In the genomic region with DNA sequence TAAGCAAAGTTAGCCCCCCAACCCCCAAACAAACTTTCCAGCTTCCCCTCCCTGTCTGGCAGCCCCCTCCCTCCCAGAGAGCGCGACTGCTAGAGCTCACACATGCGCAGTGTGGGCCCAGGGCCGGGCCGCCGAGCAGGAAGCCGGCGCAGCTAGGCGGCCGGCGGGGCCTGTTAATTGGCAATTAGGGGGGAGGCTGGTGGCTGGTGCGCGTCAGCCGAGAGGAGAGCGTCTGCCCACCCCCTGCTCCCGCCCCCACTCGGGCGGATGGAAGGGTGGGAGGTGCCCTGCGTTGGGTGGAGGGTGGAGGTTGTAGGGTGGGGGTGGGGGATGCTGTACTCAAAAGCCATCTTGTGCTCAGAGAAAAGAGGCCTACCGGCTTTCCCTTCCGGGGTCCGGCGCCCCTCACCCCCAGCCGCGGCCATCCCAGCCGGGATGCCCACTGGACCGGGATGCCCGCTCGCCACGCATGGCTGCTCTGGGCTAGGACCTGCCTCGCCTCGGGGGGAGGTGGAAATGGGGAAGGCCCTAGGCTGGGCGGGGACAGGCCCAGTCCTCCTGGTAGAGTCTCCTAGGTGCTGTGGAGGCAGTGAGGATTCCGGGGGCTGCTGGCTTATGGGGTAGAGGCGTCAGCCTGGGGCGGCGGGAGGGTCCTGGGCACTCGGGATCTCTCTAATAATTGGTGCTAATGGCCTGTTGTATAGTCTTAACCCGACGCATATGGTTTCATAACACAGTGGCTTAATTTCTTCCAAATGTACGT, we compare ENCODE assay signal across 8 cellular contexts. TPM values are rescaled to one million over a fixed set of nuclear protein-coding genes. Genes with fewer than 3 reads are reported as not detected.
DNase-seq lines count a peak whose midpoint lies in the region; ATAC-seq and TF ChIP-seq lines count a peak whose summit lies in the region.

No MANE protein-coding gene starts in this region.

- CTCF ChIA-PET in activated B cell treated with CpG ODN at 0.5 μM for 24 hours (lab: Charles Lee), result interaction anchor here (1.1 to 2.5 kb wide), 7 partner anchors 12 to 275 kb away, joined by 3 to 12 read pairs (median 6); a partner anchor contains a TSS

- POLR2A ChIA-PET in activated B cell treated with CpG ODN at 0.5 μM for 24 hours (lab: Charles Lee), result interaction anchor here (0.6 to 1.2 kb wide), 10 partner anchors 9 to 1012 kb away, joined by 3 to 12 read pairs (median 4); a partner anchor contains a TSS

- no peaks in the 10 kb centered on the region for H3K9me3 Mint-ChIP-seq in activated B cell treated with CpG ODN at 0.5 μM for 24 hours
- H3K9me3 Mint-ChIP-seq in central memory CD8-positive, alpha-beta T cell, result no peaks in the 10 kb centered on the region

- H3K27ac ChIP-seq in 22Rv1, result peak overlapping the region; percentile 83

- H3K27ac Mint-ChIP-seq in activated B cell treated with CpG ODN at 0.5 μM for 24 hours, result peak overlapping the region; percentile 72
- H3K27ac Mint-ChIP-seq in central memory CD8-positive, alpha-beta T cell (ENCODE audit: low read depth), result peak overlapping the region; percentile 83

- H3K4me1 Mint-ChIP-seq in activated B cell treated with CpG ODN at 0.5 μM for 24 hours, result peaks cover 29% of the 10 kb centered on the region
- H3K4me1 Mint-ChIP-seq in central memory CD8-positive, alpha-beta T cell, result peaks cover 31% of the 10 kb centered on the region

- peak; percentile 19; the same call in 1 of the 2 replicates for TF ChIP-seq CTCF in 22Rv1 (IDR thresholded peaks at IDR 0.05)
- TF ChIP-seq CTCF in activated B cell treated with CpG ODN at 0.5 μM for 24 hours (IDR thresholded peaks at IDR 0.05), result no peak

- intact Hi-C loops in activated B cell treated with CpG ODN at 0.5 μM for 24 hours (cut with micrococcal nuclease), result loop anchor here (1.0 kb wide), 1 partner anchor 12 kb away; no protein-coding TSS in a partner anchor

- no peaks in the 10 kb centered on the region for H3K36me3 Mint-ChIP-seq in activated B cell treated with CpG ODN at 0.5 μM for 24 hours (ENCODE audit: low read depth)
- peaks cover 15% of the 10 kb centered on the region for H3K36me3 Mint-ChIP-seq in central memory CD8-positive, alpha-beta T cell (ENCODE audit: insufficient read depth)

- ATAC-seq in GM18508 (IDR thresholded peaks at IDR 0.05; ENCODE audit: insufficient read depth, unreplicated experiment) (peak; percentile 45), HG02970 (IDR thresholded peaks at IDR 0.05; ENCODE audit: low FRiP score, unreplicated experiment) (peak; percentile 86), activated B cell treated with CpG ODN at 0.5 μM for 24 hours (ENCODE audit: low read depth) (peak; percentile 88), left lobe of liver (peak; percentile 81)
- ATAC-seq in central memory CD8-positive, alpha-beta T cell (replicated peaks; ENCODE audit: extremely low read depth, poor library complexity, severe bottlenecking), result peak; percentile 92

- DNase-seq in NCI-H2107 (lab: John Stamatoyannopoulos, UW), result peak; percentile 49
- peak; percentile 67 for DNase-seq in activated B cell treated with CpG ODN at 0.5 μM for 24 hours
- DNase-seq in central memory CD8-positive, alpha-beta T cell (ENCODE audit: low spot score in 2 of 2), result peak; percentile 59 to 84
- DNase-seq in left lobe of liver (ENCODE audit: low spot score), result no peak
- DNase-seq in stimulated activated CD4-positive, alpha-beta T cell treated with anti-CD3 and anti-CD28 coated beads, Interleukin-4, amount 100 ng/mL, for 24 hours, result peak; percentile 67

- peaks cover 64% of the 10 kb centered on the region for H3K27me3 Mint-ChIP-seq in activated B cell treated with CpG ODN at 0.5 μM for 24 hours
- H3K27me3 Mint-ChIP-seq in central memory CD8-positive, alpha-beta T cell, result peaks cover 49% of the 10 kb centered on the region

- H3K4me3 Mint-ChIP-seq in activated B cell treated with CpG ODN at 0.5 μM for 24 hours, result peak overlapping the region; percentile 84
- peak overlapping the region; percentile 81 for H3K4me3 Mint-ChIP-seq in central memory CD8-positive, alpha-beta T cell

RNA-seq across cellular contexts. Expression of a gene that starts 9.2 kb away (rescaled TPM):
- total RNA-seq in activated B cell treated with CpG ODN at 0.5 μM for 24 hours (not detected in 2 replicates), left lobe of liver (not detected)

RNA-seq across cellular contexts. Expression of a gene that starts 10.2 kb away (rescaled TPM):
- not detected in 2 replicates for total RNA-seq in activated B cell treated with CpG ODN at 0.5 μM for 24 hours
- total RNA-seq in left lobe of liver, result not detected

RNA-seq across cellular contexts. Expression of a gene that starts 14.8 kb away (rescaled TPM):
- total RNA-seq in activated B cell treated with CpG ODN at 0.5 μM for 24 hours (not detected in 2 replicates), left lobe of liver (not detected)

RNA-seq across cellular contexts. Expression of a gene that starts 18.1 kb away (rescaled TPM):
- total RNA-seq in activated B cell treated with CpG ODN at 0.5 μM for 24 hours (not detected in 2 replicates), left lobe of liver (not detected)

RNA-seq across cellular contexts. Expression of a gene that starts 33.1 kb away (rescaled TPM):
- total RNA-seq in activated B cell treated with CpG ODN at 0.5 μM for 24 hours, result not detected in 2 replicates
- total RNA-seq in left lobe of liver, result 0.33 TPM
